In genomic region chr10:61975107-61975932, GRCh38 we compare ENCODE assay signal across 8 cellular contexts.
DNase-seq lines count a peak whose midpoint lies in the region; ATAC-seq, FAIRE-seq and TF ChIP-seq lines count a peak whose summit lies in the region.

No MANE protein-coding gene starts in this region.

- H3K27me3 ChIP-seq in adipocyte (replicated peaks; ENCODE audit: control insufficient read depth, insufficient read depth, low read length) = no peaks in the 10 kb centered on the region

- DNase-seq in AG08396 (ENCODE audit: low spot score) (peak; percentile 62), adipocyte (ENCODE audit: low read depth) (peak; percentile 84), memory B cell (ENCODE audit: low spot score in 2 of 2) (no peak), NCI-H128 (lab: John Stamatoyannopoulos, UW; ENCODE audit: unreplicated experiment) (no peak), NCI-H510A (lab: John Stamatoyannopoulos, UW) (no peak), D721Med (ENCODE audit: insufficient read length, low spot score) (no peak)

- H3K4me3 ChIP-seq in adipocyte (ENCODE audit: low read length) = peak overlapping the region; percentile 63

- H3K4me1 Mint-ChIP-seq in memory B cell = peaks cover 42% of the 10 kb centered on the region

- TF ChIP-seq CTCF in D721Med (IDR thresholded peaks at IDR 0.05; ENCODE audit: insufficient read depth, missing control alignments) = no peak

- H3K36me3 ChIP-seq in adipocyte (ENCODE audit: control insufficient read depth, insufficient read depth, low read length, severe bottlenecking) = peaks cover 5% of the 10 kb centered on the region

- no peak for FAIRE-seq in D721Med (lab: Jason Lieb, UNC)

- no peaks in the 10 kb centered on the region for H3K27me3 Mint-ChIP-seq in memory B cell

- peaks cover 54% of the 10 kb centered on the region for H3K4me1 ChIP-seq in adipocyte (ENCODE audit: control insufficient read depth, insufficient read depth, low read length)

- H3K9me3 Mint-ChIP-seq in memory B cell = peaks cover 2% of the 10 kb centered on the region

- peak overlapping the region; percentile 21 for H3K4me3 Mint-ChIP-seq in memory B cell

- H3K9me3 ChIP-seq in adipocyte (ENCODE audit: control insufficient read depth, low read length) = no peaks in the 10 kb centered on the region

- ATAC-seq in GM19372 (IDR thresholded peaks at IDR 0.05; ENCODE audit: low read depth, unreplicated experiment) (peak; percentile 68), HG03378 (IDR thresholded peaks at IDR 0.05; ENCODE audit: unreplicated experiment) (peak; percentile 89), memory B cell (ENCODE audit: low read depth) (peak; percentile 31)

- peak overlapping the region; percentile 92 for H3K27ac Mint-ChIP-seq in memory B cell

- peak overlapping the region; percentile 71 for H3K9ac ChIP-seq in adipocyte (ENCODE audit: low read length)

- H3K36me3 Mint-ChIP-seq in memory B cell = peaks cover 30% of the 10 kb centered on the region

Comparison
In these comparisons a context has a peak if more than half of its experiments do, and no peak if none do; other contexts are left out.
1. DNase-seq: peak in AG08396 (single experiment) and adipocyte (single experiment); none in memory B cell (0 of 2), NCI-H128 (single experiment), NCI-H510A (single experiment) and D721Med (single experiment).
2. ATAC-seq: peak in every context shown above with its lines; median percentile 89 in HG03378; 68 in GM19372; 31 in memory B cell.